In the genomic region with DNA sequence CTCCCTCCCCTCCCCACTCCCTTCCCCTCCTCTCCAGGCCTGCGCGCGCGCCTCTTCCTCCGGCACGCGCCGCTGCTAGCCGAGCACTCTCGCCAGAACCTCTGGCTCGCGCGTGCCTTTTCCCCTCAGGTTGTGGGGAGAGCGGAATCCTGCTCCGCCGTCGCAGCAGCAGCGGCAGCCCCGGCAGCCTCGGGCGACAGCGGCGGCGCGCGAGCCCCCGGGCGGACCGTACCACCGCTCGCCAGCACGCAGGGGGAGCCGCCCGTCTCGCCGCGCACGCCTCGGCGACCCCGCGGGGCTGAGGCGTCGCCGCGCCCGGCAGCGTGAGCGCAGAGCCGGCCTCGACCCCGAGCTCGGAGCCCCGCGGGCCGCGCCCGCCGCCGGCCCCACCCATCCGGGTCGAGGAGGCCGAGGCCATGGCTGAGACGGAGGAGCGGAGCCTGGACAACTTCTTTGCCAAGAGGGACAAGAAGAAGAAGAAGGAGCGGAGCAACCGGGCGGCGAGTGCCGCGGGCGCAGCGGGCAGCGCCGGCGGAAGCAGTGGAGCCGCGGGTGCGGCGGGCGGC, we compare ENCODE assay signal across 8 cellular contexts. TPM values are rescaled to one million over a fixed set of nuclear protein-coding genes. Genes with fewer than 3 reads are reported as not detected.
DNase-seq lines count a peak whose midpoint lies in the region; ATAC-seq and TF ChIP-seq lines count a peak whose summit lies in the region.

A gene with protein sequence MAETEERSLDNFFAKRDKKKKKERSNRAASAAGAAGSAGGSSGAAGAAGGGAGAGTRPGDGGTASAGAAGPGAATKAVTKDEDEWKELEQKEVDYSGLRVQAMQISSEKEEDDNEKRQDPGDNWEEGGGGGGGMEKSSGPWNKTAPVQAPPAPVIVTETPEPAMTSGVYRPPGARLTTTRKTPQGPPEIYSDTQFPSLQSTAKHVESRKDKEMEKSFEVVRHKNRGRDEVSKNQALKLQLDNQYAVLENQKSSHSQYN (plus strand): TSS at position 58 of the 566 bp plus-strand sequence. CDS start 359 bp downstream, at position 417.

- intact Hi-C loops in adrenal gland (cut with DNase I): no loop called here

- H3K36me3 Mint-ChIP-seq in stimulated activated memory B cell treated with anti-CD40 and anti-IgM and Interleukin-4, amounts not matched to agents 10 μg/mL and 1 μg/mL and 100 μg/mL, for 72 hours: peaks cover 28% of the 10 kb centered on the region

- H3K4me1 ChIP-seq in adrenal gland (replicated peaks in 1 of 2) (peaks cover 34 to 47% of the 10 kb centered on the region in 2 donors), iPS-20b (ENCODE audit: insufficient read depth, low read length) (peaks cover 4% of the 10 kb centered on the region; the same call in 1 of the 2 replicates)

- H3K4me1 Mint-ChIP-seq in stimulated activated memory B cell treated with anti-CD40 and anti-IgM and Interleukin-4, amounts not matched to agents 10 μg/mL and 1 μg/mL and 100 μg/mL, for 72 hours: peaks cover 76% of the 10 kb centered on the region

- peak within 1 kb of the TSS; percentile 68 to 100 (median 98) for H3K27ac ChIP-seq in adrenal gland
- peak within 1 kb of the TSS; percentile 90 for H3K27ac ChIP-seq in iPS-20b (ENCODE audit: low read length)

- H3K9me3 Mint-ChIP-seq in stimulated activated memory B cell treated with anti-CD40 and anti-IgM and Interleukin-4, amounts not matched to agents 10 μg/mL and 1 μg/mL and 100 μg/mL, for 72 hours: no peaks in the 10 kb centered on the region

- WGBS in adrenal gland, 4 donors: 0 to 2% (median 1%) methylated on average over 1 to 81 of the region's 81 CpGs

- H3K27me3 Mint-ChIP-seq in stimulated activated memory B cell treated with anti-CD40 and anti-IgM and Interleukin-4, amounts not matched to agents 10 μg/mL and 1 μg/mL and 100 μg/mL, for 72 hours: no peaks in the 10 kb centered on the region

- peak within 1 kb of the TSS; percentile 90 for H3K4me3 Mint-ChIP-seq in stimulated activated memory B cell treated with anti-CD40 and anti-IgM and Interleukin-4, amounts not matched to agents 10 μg/mL and 1 μg/mL and 100 μg/mL, for 72 hours

- peak within 1 kb of the TSS; percentile 85 for H3K9ac ChIP-seq in iPS-20b (ENCODE audit: low read depth, low read length)

- no peak for DNase-seq in AG10803 (ENCODE audit: low read depth)
- peak in 2 of 7 donors; percentile 55 to 73 for DNase-seq in adrenal gland
- DNase-seq in NCI-H1930 (lab: John Stamatoyannopoulos, UW): no peak
- DNase-seq in stimulated activated naive CD4-positive, alpha-beta T cell (lab: John Stamatoyannopoulos, UW): no peak

- H3K36me3 ChIP-seq in adrenal gland (replicated peaks in 1 of 2) (peaks cover 0 to 17% of the 10 kb centered on the region in 2 donors), iPS-20b (ENCODE audit: insufficient read depth, low read depth, low read length) (peaks cover 37% of the 10 kb centered on the region)

- TF ChIP-seq CTCF in AG10803 (conservative IDR thresholded peaks at IDR 0.05; ENCODE audit: low read length): no peak
- TF ChIP-seq CTCF in adrenal gland (IDR thresholded peaks at IDR 0.05): no peak

- H3K27ac Mint-ChIP-seq in stimulated activated memory B cell treated with anti-CD40 and anti-IgM and Interleukin-4, amounts not matched to agents 10 μg/mL and 1 μg/mL and 100 μg/mL, for 72 hours: peak within 1 kb of the TSS; percentile 99

- H3K27me3 ChIP-seq in adrenal gland (no peaks in the 10 kb centered on the region), iPS-20b (ENCODE audit: insufficient read depth, low read length) (no peaks in the 10 kb centered on the region)

- H3K9me3 ChIP-seq in adrenal gland (replicated peaks in 1 of 3): no peaks in the 10 kb centered on the region
- no peaks in the 10 kb centered on the region for H3K9me3 ChIP-seq in iPS-20b (ENCODE audit: insufficient read depth, low read depth, low read length)

- ATAC-seq in GM19397 (IDR thresholded peaks at IDR 0.05; ENCODE audit: unreplicated experiment) (peak; percentile 32), HG03442 (IDR thresholded peaks at IDR 0.05; ENCODE audit: unreplicated experiment) (peak; percentile 24)
- ATAC-seq in stimulated activated memory B cell treated with anti-CD40 and anti-IgM and Interleukin-4, amounts not matched to agents 10 μg/mL and 1 μg/mL and 100 μg/mL, for 72 hours: peak; percentile 70

- H3K4me3 ChIP-seq in AG10803 (ENCODE audit: low read length) (peak within 1 kb of the TSS; percentile 93), adrenal gland (peak within 1 kb of the TSS; percentile 31 to 88 (median 60)), iPS-20b (ENCODE audit: low read length) (peak within 1 kb of the TSS; percentile 87)

- TF ChIP-seq POLR2A in adrenal gland (IDR thresholded peaks at IDR 0.05): peak; percentile 87 to 94

RNA-seq across cellular contexts. Expression of the gene that starts here (rescaled TPM):
- total RNA-seq in adrenal gland: 100 to 1,000 TPM in 6 of 8 donors, 10 to 100 TPM in 2; 71.1 to 236 (median 124) TPM
- polyA plus RNA-seq in adrenal gland: 100 to 1,000 TPM in 1 of 3 donors, 10 to 100 TPM in 2; 30.8 to 309 (median 36.7) TPM
